Comparison of ENCODE assay signal across 29 cellular contexts in the genomic region with DNA sequence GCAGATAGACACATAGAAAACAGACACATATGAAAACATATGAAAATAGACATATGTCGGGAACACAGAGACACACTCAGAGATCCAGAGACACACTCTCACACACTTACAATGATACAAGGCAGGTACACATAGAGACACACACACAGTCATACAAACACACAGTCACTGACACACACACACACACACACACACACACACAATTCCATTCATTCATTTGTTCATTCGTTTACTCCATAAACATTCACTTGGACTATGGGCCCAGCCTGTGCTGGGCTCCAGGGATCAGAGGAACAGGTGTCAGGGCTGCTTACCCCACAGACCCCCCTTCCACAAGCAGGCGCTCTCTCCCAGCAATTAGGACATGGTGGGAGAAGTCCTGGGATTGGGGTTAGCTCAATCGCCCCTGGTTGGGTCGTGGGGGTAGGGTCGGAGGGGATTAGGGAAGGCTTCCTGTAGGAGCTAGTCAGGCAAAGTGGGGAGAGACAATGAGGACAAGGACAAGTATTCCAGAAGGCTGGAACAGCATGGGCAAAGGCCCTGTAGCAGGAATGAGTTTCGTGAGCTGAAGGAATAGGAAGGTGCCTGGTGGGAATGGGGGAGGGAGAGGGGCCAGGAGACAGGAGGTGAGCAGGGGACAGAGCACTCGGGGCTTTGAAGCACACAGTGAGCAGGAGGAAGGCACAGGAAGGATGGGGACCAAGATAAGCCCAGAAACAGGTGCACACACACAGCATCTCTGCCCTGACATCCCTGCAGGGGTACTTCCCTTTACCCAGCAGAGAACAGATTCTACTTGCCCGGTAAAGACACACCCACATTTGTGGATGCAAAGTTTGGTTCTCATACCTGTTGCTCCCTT. TPM values are rescaled to one million over a fixed set of nuclear protein-coding genes. Genes with fewer than 3 reads are reported as not detected.
DNase-seq lines count a peak whose midpoint lies in the region; ATAC-seq and TF ChIP-seq lines count a peak whose summit lies in the region.
"Had no signal": no experiment of that assay in that cellular context is flagged by ENCODE, and none has a peak within 500 bp of the region (broad histone marks: within the 10 kb centered on the region; RNA-seq: fewer than 3 reads in every experiment).

No MANE protein-coding gene starts in this region.

- H3K9ac ChIP-seq in Karpas-422 (ENCODE audit: low read length), result no peak overlapping the region

- no peaks in the 10 kb centered on the region for H3K36me3 Mint-ChIP-seq in activated naive CD8-positive, alpha-beta T cell treated with anti-CD3 and anti-CD28 coated beads, Interleukin-2, amount 10 ng/mL, durations not matched to agents 7 days and 5 days
- no peaks in the 10 kb centered on the region for H3K36me3 Mint-ChIP-seq in activated naive CD8-positive, alpha-beta T cell treated with anti-CD3 and anti-CD28 coated beads for 36 hours
- no peaks in the 10 kb centered on the region for H3K36me3 Mint-ChIP-seq in brain
- H3K36me3 Mint-ChIP-seq in stimulated activated naive B cell treated with anti-CD40 and anti-IgM and Interleukin-4, amounts not matched to agents 10 μg/mL and 1 μg/mL and 100 μg/mL, for 72 hours, result peaks cover 64 to 72% of the 10 kb centered on the region in 2 donors
- H3K36me3 Mint-ChIP-seq: IgD-negative memory B cell had no signal

- peaks cover 10% of the 10 kb centered on the region for H3K27me3 Mint-ChIP-seq in activated naive CD8-positive, alpha-beta T cell treated with anti-CD3 and anti-CD28 coated beads, Interleukin-2, amount 10 ng/mL, durations not matched to agents 7 days and 5 days
- H3K27me3 Mint-ChIP-seq in activated naive CD8-positive, alpha-beta T cell treated with anti-CD3 and anti-CD28 coated beads for 36 hours, result no peaks in the 10 kb centered on the region
- peaks cover 20% of the 10 kb centered on the region for H3K27me3 Mint-ChIP-seq in brain
- H3K27me3 Mint-ChIP-seq in stimulated activated naive B cell treated with anti-CD40 and anti-IgM and Interleukin-4, amounts not matched to agents 10 μg/mL and 1 μg/mL and 100 μg/mL, for 72 hours, result no peaks in the 10 kb centered on the region
- H3K27me3 Mint-ChIP-seq: IgD-negative memory B cell had no signal

- no peak overlapping the region for H3K27ac Mint-ChIP-seq in activated naive CD8-positive, alpha-beta T cell treated with anti-CD3 and anti-CD28 coated beads, Interleukin-2, amount 10 ng/mL, durations not matched to agents 7 days and 5 days
- H3K27ac Mint-ChIP-seq in activated naive CD8-positive, alpha-beta T cell treated with anti-CD3 and anti-CD28 coated beads for 36 hours, result no peak overlapping the region
- H3K27ac Mint-ChIP-seq in brain, result peak overlapping the region in 3 of 5 experiments; percentile 8 to 47 (median 14)
- H3K27ac Mint-ChIP-seq in stimulated activated naive B cell treated with anti-CD40 and anti-IgM and Interleukin-4, amounts not matched to agents 10 μg/mL and 1 μg/mL and 100 μg/mL, for 72 hours, result no peak overlapping the region

- H3K9me2 ChIP-seq in Karpas-422 (replicated peaks; ENCODE audit: insufficient read depth, low read length), result no peaks in the 10 kb centered on the region

- H3K9me3 ChIP-seq in Karpas-422 (ENCODE audit: low read length), result no peaks in the 10 kb centered on the region
- H3K9me3 ChIP-seq: SJSA1 had no signal

- peak overlapping the region; percentile 62; the same call in 1 of the 2 replicates for H3K4me3 ChIP-seq in Karpas-422 (ENCODE audit: low read length)
- H3K4me3 ChIP-seq: SJSA1 had no signal

- no peaks in the 10 kb centered on the region for H3K79me2 ChIP-seq in Karpas-422 (ENCODE audit: low read length)

- H3K4me2 ChIP-seq in Karpas-422 (ENCODE audit: low read depth, low read length, poor library complexity, severe bottlenecking), result peak overlapping the region; percentile 74

- no peak overlapping the region for H2AFZ ChIP-seq in Karpas-422 (ENCODE audit: low read length)

- H3K9me3 Mint-ChIP-seq in activated naive CD8-positive, alpha-beta T cell treated with anti-CD3 and anti-CD28 coated beads, Interleukin-2, amount 10 ng/mL, durations not matched to agents 7 days and 5 days, result no peaks in the 10 kb centered on the region
- no peaks in the 10 kb centered on the region for H3K9me3 Mint-ChIP-seq in activated naive CD8-positive, alpha-beta T cell treated with anti-CD3 and anti-CD28 coated beads for 36 hours
- H3K9me3 Mint-ChIP-seq in brain, result peaks cover 3 to 12% (median 4%) of the 10 kb centered on the region in 5 experiments
- peaks cover 0 to 1% of the 10 kb centered on the region in 2 donors for H3K9me3 Mint-ChIP-seq in stimulated activated naive B cell treated with anti-CD40 and anti-IgM and Interleukin-4, amounts not matched to agents 10 μg/mL and 1 μg/mL and 100 μg/mL, for 72 hours
- H3K9me3 Mint-ChIP-seq: IgD-negative memory B cell had no signal

- H4K20me1 ChIP-seq in Karpas-422 (ENCODE audit: insufficient read depth, low read depth, low read length), result no peaks in the 10 kb centered on the region

- peaks cover 6% of the 10 kb centered on the region; the same call in 1 of the 2 replicates for H3K36me3 ChIP-seq in Karpas-422 (ENCODE audit: insufficient read depth, low read length)
- H3K36me3 ChIP-seq: SJSA1 had no signal

- H3K27ac ChIP-seq in Karpas-422 (ENCODE audit: low read length), result peak overlapping the region; percentile 83
- H3K27ac ChIP-seq: C4-2B, SJSA1, VCaP had no signal

- H3K4me1 Mint-ChIP-seq in activated naive CD8-positive, alpha-beta T cell treated with anti-CD3 and anti-CD28 coated beads, Interleukin-2, amount 10 ng/mL, durations not matched to agents 7 days and 5 days, result peaks cover 5% of the 10 kb centered on the region
- H3K4me1 Mint-ChIP-seq in activated naive CD8-positive, alpha-beta T cell treated with anti-CD3 and anti-CD28 coated beads for 36 hours, result peaks cover 3% of the 10 kb centered on the region
- H3K4me1 Mint-ChIP-seq in brain, result peaks cover 32% of the 10 kb centered on the region
- H3K4me1 Mint-ChIP-seq in stimulated activated naive B cell treated with anti-CD40 and anti-IgM and Interleukin-4, amounts not matched to agents 10 μg/mL and 1 μg/mL and 100 μg/mL, for 72 hours, result peaks cover 44 to 61% of the 10 kb centered on the region in 2 donors

- POLR2A ChIA-PET in activated naive CD8-positive, alpha-beta T cell treated with anti-CD3 and anti-CD28 coated beads, Interleukin-2, amount 10 ng/mL, durations not matched to agents 7 days and 5 days (lab: Charles Lee), result interaction anchor here (0.6 kb wide), 1 partner anchor 12 kb away, joined by 4 read pairs; no protein-coding TSS in a partner anchor

- ATAC-seq in activated naive CD8-positive, alpha-beta T cell treated with anti-CD3 and anti-CD28 coated beads, Interleukin-2, amount 10 ng/mL, durations not matched to agents 7 days and 5 days (ENCODE audit: low read depth), result peak; percentile 31
- peak; percentile 20 to 24 for ATAC-seq in stimulated activated naive B cell treated with anti-CD40 and anti-IgM and Interleukin-4, amounts not matched to agents 10 μg/mL and 1 μg/mL and 100 μg/mL, for 72 hours (replicated peaks)

- H3K4me1 ChIP-seq in Karpas-422 (ENCODE audit: low read length), result peaks cover 46% of the 10 kb centered on the region
- H3K4me1 ChIP-seq: SJSA1 had no signal

- TF ChIP-seq CTCF in brain (conservative IDR thresholded peaks at IDR 0.05), result no peak

- no peak overlapping the region for H3K4me3 Mint-ChIP-seq in activated naive CD8-positive, alpha-beta T cell treated with anti-CD3 and anti-CD28 coated beads, Interleukin-2, amount 10 ng/mL, durations not matched to agents 7 days and 5 days
- no peak overlapping the region for H3K4me3 Mint-ChIP-seq in activated naive CD8-positive, alpha-beta T cell treated with anti-CD3 and anti-CD28 coated beads for 36 hours
- no peak overlapping the region for H3K4me3 Mint-ChIP-seq in brain
- H3K4me3 Mint-ChIP-seq in stimulated activated naive B cell treated with anti-CD40 and anti-IgM and Interleukin-4, amounts not matched to agents 10 μg/mL and 1 μg/mL and 100 μg/mL, for 72 hours, result peak overlapping the region; percentile 19 to 83

- DNase-seq in activated naive CD8-positive, alpha-beta T cell treated with anti-CD3 and anti-CD28 coated beads, Interleukin-2, amount 10 ng/mL, durations not matched to agents 7 days and 5 days, result no peak
- no peak for DNase-seq in activated naive CD8-positive, alpha-beta T cell treated with anti-CD3 and anti-CD28 coated beads for 36 hours
- peak; percentile 82 for DNase-seq in Karpas-422
- no peak for DNase-seq in stimulated activated naive B cell treated with anti-CD40 and anti-IgM and Interleukin-4, amounts not matched to agents 10 μg/mL and 1 μg/mL and 100 μg/mL, for 72 hours
- DNase-seq in cerebellum (ENCODE audit: low spot score), result no peak
- DNase-seq in stimulated activated CD4-positive, alpha-beta T cell treated with anti-CD3 and anti-CD28 coated beads, Interleukin-1b, Interleukin-23, amount 100 ng/mL, for 48 hours, result no peak
- no peak for DNase-seq in NCI-H774 (lab: John Stamatoyannopoulos, UW)
- DNase-seq: ACHN; activated naive CD4-positive, alpha-beta T cell treated with Interleukin-2 at 50 U/mL for 16 hours; amygdala; glutamatergic neuron; H7; mammary epithelial cell; MM.1S; NCI-H146; NCI-H2171 treated with DMSO at 0.1 percent for 48 hours; NCI-H524 treated with DMSO at 0.1 percent for 48 hours; retina; T-helper 2 cell had no signal

- H3K27me3 ChIP-seq in Karpas-422 (ENCODE audit: low read length), result no peaks in the 10 kb centered on the region

RNA-seq across cellular contexts. Expression of gene RASAL1, which starts 6.5 kb away (rescaled TPM):
- 1 to 10 TPM; 1.0 to 2.3 TPM for total RNA-seq in activated naive CD8-positive, alpha-beta T cell treated with anti-CD3 and anti-CD28 coated beads, Interleukin-2, amount 10 ng/mL, durations not matched to agents 7 days and 5 days
- total RNA-seq in activated naive CD8-positive, alpha-beta T cell treated with anti-CD3 and anti-CD28 coated beads for 36 hours, result 1 to 10 TPM; 1.3 to 1.9 TPM
- total RNA-seq in Karpas-422 (2014; rRNA removed; shearing (Covaris generic); ENCODE audit: low replicate concordance), result 3.3 and 3.4 TPM in 2 replicates
- 12.3 TPM for polyA plus RNA-seq in brain (ENCODE audit: insufficient read depth, low read depth, low replicate concordance)
- 0.27 TPM for total RNA-seq in cerebellum
- total RNA-seq: cardiac septum, dermis microvascular lymphatic vessel endothelial cell, myocyte, omental fat pad, SJSA1 had no signal
- polyA plus RNA-seq: IgD-negative memory B cell had no signal

RNA-seq across cellular contexts. Expression of gene CFAP73, which starts 20.5 kb away (rescaled TPM):
- under 1 TPM; 0.55 to 0.65 TPM for total RNA-seq in activated naive CD8-positive, alpha-beta T cell treated with anti-CD3 and anti-CD28 coated beads, Interleukin-2, amount 10 ng/mL, durations not matched to agents 7 days and 5 days
- 1 to 10 TPM in 1 of 2 experiments, under 1 TPM in 1; 0.16 to 1.0 TPM for total RNA-seq in activated naive CD8-positive, alpha-beta T cell treated with anti-CD3 and anti-CD28 coated beads for 36 hours
- total RNA-seq in Karpas-422 (2014; rRNA removed; shearing (Covaris generic); ENCODE audit: low replicate concordance), result not detected in 2 replicates
- not detected for polyA plus RNA-seq in brain (ENCODE audit: insufficient read depth, low read depth, low replicate concordance)
- total RNA-seq in cerebellum, result 0.54 TPM
- total RNA-seq: cardiac septum, dermis microvascular lymphatic vessel endothelial cell, H7, mammary epithelial cell, myocyte, omental fat pad, SJSA1, ureter had no signal
- polyA plus RNA-seq: IgD-negative memory B cell, mammary epithelial cell had no signal

RNA-seq across cellular contexts. Expression of gene DDX54, which starts 56.2 kb away (rescaled TPM):
- total RNA-seq in activated naive CD8-positive, alpha-beta T cell treated with anti-CD3 and anti-CD28 coated beads, Interleukin-2, amount 10 ng/mL, durations not matched to agents 7 days and 5 days, result 10 to 100 TPM; 70.1 to 74.2 TPM
- total RNA-seq in activated naive CD8-positive, alpha-beta T cell treated with anti-CD3 and anti-CD28 coated beads for 36 hours, result 100 to 1,000 TPM; 136 to 145 TPM
- 28.2 and 81.5 TPM in 2 replicates for total RNA-seq in Karpas-422 (2014; rRNA removed; shearing (Covaris generic); ENCODE audit: low replicate concordance)
- polyA plus RNA-seq in brain (ENCODE audit: insufficient read depth, low read depth, low replicate concordance), result 41.9 TPM
- total RNA-seq in cerebellum, result 9.3 TPM

RNA-seq across cellular contexts. Expression of gene RITA1, which starts 56.5 kb away (rescaled TPM):
- total RNA-seq in activated naive CD8-positive, alpha-beta T cell treated with anti-CD3 and anti-CD28 coated beads, Interleukin-2, amount 10 ng/mL, durations not matched to agents 7 days and 5 days, result 10 to 100 TPM; 18.5 to 21.5 TPM
- 10 to 100 TPM; 28.9 to 31.1 TPM for total RNA-seq in activated naive CD8-positive, alpha-beta T cell treated with anti-CD3 and anti-CD28 coated beads for 36 hours
- total RNA-seq in Karpas-422 (2014; rRNA removed; shearing (Covaris generic); ENCODE audit: low replicate concordance), result 34.3 and 47.3 TPM in 2 replicates
- 29.7 TPM for polyA plus RNA-seq in brain (ENCODE audit: insufficient read depth, low read depth, low replicate concordance)
- total RNA-seq in cerebellum, result 10.9 TPM

Comparison
In these comparisons a context has a peak if more than half of its experiments do, and no peak if none do; other contexts are left out.
1. H3K27ac Mint-ChIP-seq: peak in brain (3 of 5); none in activated naive CD8-positive, alpha-beta T cell treated with anti-CD3 and anti-CD28 coated beads, Interleukin-2, amount 10 ng/mL, durations not matched to agents 7 days and 5 days (single experiment), activated naive CD8-positive, alpha-beta T cell treated with anti-CD3 and anti-CD28 coated beads for 36 hours (single experiment) and stimulated activated naive B cell treated with anti-CD40 and anti-IgM and Interleukin-4, amounts not matched to agents 10 μg/mL and 1 μg/mL and 100 μg/mL, for 72 hours (single experiment).
2. H3K4me3 Mint-ChIP-seq: peak in stimulated activated naive B cell treated with anti-CD40 and anti-IgM and Interleukin-4, amounts not matched to agents 10 μg/mL and 1 μg/mL and 100 μg/mL, for 72 hours (2 of 2); none in activated naive CD8-positive, alpha-beta T cell treated with anti-CD3 and anti-CD28 coated beads, Interleukin-2, amount 10 ng/mL, durations not matched to agents 7 days and 5 days (single experiment), activated naive CD8-positive, alpha-beta T cell treated with anti-CD3 and anti-CD28 coated beads for 36 hours (single experiment) and brain (0 of 5).